ENCODE assay signal across 8 cellular contexts in genomic region chr11:110376711-110377324, GRCh38. TPM values are rescaled to one million over a fixed set of nuclear protein-coding genes. Genes with fewer than 3 reads are reported as not detected.
A peak's percentile ranks its signal among the peaks of the same experiment; 100 is the strongest.
DNase-seq lines count a peak whose midpoint lies in the region; TF ChIP-seq lines count a peak whose summit lies in the region.

No MANE protein-coding gene starts in this region.

- H2BK12ac ChIP-seq in mesenchymal stem cell (ENCODE audit: low read length in 2 of 2) = peak overlapping the region in 1 of 2 experiments; percentile 5

- H3K4me2 ChIP-seq in mesenchymal stem cell (ENCODE audit: low read length, poor library complexity, severe bottlenecking) = peak overlapping the region; percentile 17

- H3K4me3 ChIP-seq in mesenchymal stem cell (ENCODE audit: insufficient read depth in 1 of 2, low read depth in 1 of 2, low read length in 2 of 2) = no peak overlapping the region

- H3K27me3 ChIP-seq in mesenchymal stem cell (ENCODE audit: control insufficient read depth in 1 of 2, insufficient read depth in 1 of 2, low read length in 2 of 2) = no peaks in the 10 kb centered on the region

- H3K9me3 ChIP-seq in mesenchymal stem cell (ENCODE audit: control insufficient read depth, low read length) = no peaks in the 10 kb centered on the region

- H3K36me3 ChIP-seq in mesenchymal stem cell (ENCODE audit: control insufficient read depth in 1 of 2, insufficient read depth in 2 of 2, low read depth in 1 of 2, low read length in 2 of 2) = no peaks in the 10 kb centered on the region

- H2AK5ac ChIP-seq in mesenchymal stem cell (ENCODE audit: low read length, severe bottlenecking) = no peak overlapping the region

- H3K18ac ChIP-seq in mesenchymal stem cell (ENCODE audit: low read depth in 1 of 2, low read length in 2 of 2) = no peak overlapping the region

- no peaks in the 10 kb centered on the region for H3K9me3 Mint-ChIP-seq in T-helper 1 cell treated with Interleukin-12 subunit alpha and Interleukin-12 subunit beta and Interleukin-4 antibody, amounts not matched to agents 30 μg/mL and 1 μg/mL, for 36 hours
- no peaks in the 10 kb centered on the region for H3K9me3 Mint-ChIP-seq in endothelial cell (ENCODE audit: unreplicated experiment)

- no peak overlapping the region for H4K8ac ChIP-seq in mesenchymal stem cell (ENCODE audit: low read length)

- no peak overlapping the region for H3K27ac ChIP-seq in mesenchymal stem cell (ENCODE audit: low read length, poor library complexity, severe bottlenecking)

- H4K91ac ChIP-seq in mesenchymal stem cell (ENCODE audit: low read length) = no peak overlapping the region

- no peak overlapping the region for H2BK5ac ChIP-seq in mesenchymal stem cell (ENCODE audit: low read depth, low read length, poor library complexity, severe bottlenecking)

- H3K9ac ChIP-seq in mesenchymal stem cell (ENCODE audit: low read length) = peak overlapping the region; percentile 49

- H3K79me1 ChIP-seq in mesenchymal stem cell (replicated peaks; ENCODE audit: low read length, poor library complexity, severe bottlenecking) = no peaks in the 10 kb centered on the region

- H3K4me3 Mint-ChIP-seq in T-helper 1 cell treated with Interleukin-12 subunit alpha and Interleukin-12 subunit beta and Interleukin-4 antibody, amounts not matched to agents 30 μg/mL and 1 μg/mL, for 36 hours = no peak overlapping the region
- no peak overlapping the region for H3K4me3 Mint-ChIP-seq in endothelial cell (ENCODE audit: unreplicated experiment)

- TF ChIP-seq CTCF in endothelial cell (IDR thresholded peaks at IDR 0.05; ENCODE audit: unreplicated experiment) = peak; percentile 65

- H3K23ac ChIP-seq in mesenchymal stem cell (ENCODE audit: low read length in 2 of 2) = no peak overlapping the region

- peak; percentile 87 for DNase-seq in EL
- peak; percentile 86 for DNase-seq in HCEC 1CT
- peak; percentile 77 for DNase-seq in NCI-H146 treated with DMSO at 0.1 percent for 48 hours (lab: John Stamatoyannopoulos, UW; ENCODE audit: unreplicated experiment)
- peak; percentile 61 for DNase-seq in endothelial cell (ENCODE audit: low spot score)
- DNase-seq in mesenchymal stem cell = peak; percentile 91
- peak; percentile 67 for DNase-seq in ureter (ENCODE audit: low spot score)
- DNase-seq in GOT3 (lab: John Stamatoyannopoulos, UW) = no peak

- H3K36me3 Mint-ChIP-seq in T-helper 1 cell treated with Interleukin-12 subunit alpha and Interleukin-12 subunit beta and Interleukin-4 antibody, amounts not matched to agents 30 μg/mL and 1 μg/mL, for 36 hours (ENCODE audit: low read depth) = no peaks in the 10 kb centered on the region
- peaks cover 2% of the 10 kb centered on the region for H3K36me3 Mint-ChIP-seq in endothelial cell (ENCODE audit: low read depth, unreplicated experiment)

- no peak overlapping the region for H3K14ac ChIP-seq in mesenchymal stem cell (ENCODE audit: low read length in 2 of 2)

- no peak overlapping the region for H2BK120ac ChIP-seq in mesenchymal stem cell (ENCODE audit: low read depth, low read length)

- H3K4me1 Mint-ChIP-seq in T-helper 1 cell treated with Interleukin-12 subunit alpha and Interleukin-12 subunit beta and Interleukin-4 antibody, amounts not matched to agents 30 μg/mL and 1 μg/mL, for 36 hours (ENCODE audit: low read depth) = peaks cover 23% of the 10 kb centered on the region
- H3K4me1 Mint-ChIP-seq in endothelial cell (ENCODE audit: unreplicated experiment) = peaks cover 3% of the 10 kb centered on the region

- peak overlapping the region; percentile 35 for H3K27ac Mint-ChIP-seq in T-helper 1 cell treated with Interleukin-12 subunit alpha and Interleukin-12 subunit beta and Interleukin-4 antibody, amounts not matched to agents 30 μg/mL and 1 μg/mL, for 36 hours
- no peak overlapping the region for H3K27ac Mint-ChIP-seq in endothelial cell (ENCODE audit: unreplicated experiment)

- H3K4me1 ChIP-seq in mesenchymal stem cell (ENCODE audit: control insufficient read depth, insufficient read depth, low read depth, low read length) = peaks cover 2% of the 10 kb centered on the region

- H2AFZ ChIP-seq in mesenchymal stem cell (ENCODE audit: low read depth, low read length) = no peak overlapping the region

- H3K4ac ChIP-seq in mesenchymal stem cell (ENCODE audit: low read depth in 1 of 2, low read length in 2 of 2) = no peak overlapping the region

- WGBS in mesenchymal stem cell = 42% methylated on average over 5 of the region's 6 CpGs

- H3K27me3 Mint-ChIP-seq in T-helper 1 cell treated with Interleukin-12 subunit alpha and Interleukin-12 subunit beta and Interleukin-4 antibody, amounts not matched to agents 30 μg/mL and 1 μg/mL, for 36 hours (ENCODE audit: low read depth) = no peaks in the 10 kb centered on the region
- no peaks in the 10 kb centered on the region for H3K27me3 Mint-ChIP-seq in endothelial cell (ENCODE audit: unreplicated experiment)

- no peak overlapping the region for H2BK15ac ChIP-seq in mesenchymal stem cell (ENCODE audit: low read depth, poor library complexity, severe bottlenecking)

RNA-seq across cellular contexts. Expression of gene FDX1, which starts 52.9 kb away (rescaled TPM):
- total RNA-seq in endothelial cell (ENCODE audit: unreplicated experiment) (14.3 TPM), ureter (11.9 TPM)
- 8.3 TPM for polyA plus RNA-seq in mesenchymal stem cell (2013, experiment 1 of 2)
- polyA plus RNA-seq in mesenchymal stem cell (2013, experiment 2 of 2) = 8.8 TPM
